Comparison of ENCODE assay signal across 10 cellular contexts in the genomic region with DNA sequence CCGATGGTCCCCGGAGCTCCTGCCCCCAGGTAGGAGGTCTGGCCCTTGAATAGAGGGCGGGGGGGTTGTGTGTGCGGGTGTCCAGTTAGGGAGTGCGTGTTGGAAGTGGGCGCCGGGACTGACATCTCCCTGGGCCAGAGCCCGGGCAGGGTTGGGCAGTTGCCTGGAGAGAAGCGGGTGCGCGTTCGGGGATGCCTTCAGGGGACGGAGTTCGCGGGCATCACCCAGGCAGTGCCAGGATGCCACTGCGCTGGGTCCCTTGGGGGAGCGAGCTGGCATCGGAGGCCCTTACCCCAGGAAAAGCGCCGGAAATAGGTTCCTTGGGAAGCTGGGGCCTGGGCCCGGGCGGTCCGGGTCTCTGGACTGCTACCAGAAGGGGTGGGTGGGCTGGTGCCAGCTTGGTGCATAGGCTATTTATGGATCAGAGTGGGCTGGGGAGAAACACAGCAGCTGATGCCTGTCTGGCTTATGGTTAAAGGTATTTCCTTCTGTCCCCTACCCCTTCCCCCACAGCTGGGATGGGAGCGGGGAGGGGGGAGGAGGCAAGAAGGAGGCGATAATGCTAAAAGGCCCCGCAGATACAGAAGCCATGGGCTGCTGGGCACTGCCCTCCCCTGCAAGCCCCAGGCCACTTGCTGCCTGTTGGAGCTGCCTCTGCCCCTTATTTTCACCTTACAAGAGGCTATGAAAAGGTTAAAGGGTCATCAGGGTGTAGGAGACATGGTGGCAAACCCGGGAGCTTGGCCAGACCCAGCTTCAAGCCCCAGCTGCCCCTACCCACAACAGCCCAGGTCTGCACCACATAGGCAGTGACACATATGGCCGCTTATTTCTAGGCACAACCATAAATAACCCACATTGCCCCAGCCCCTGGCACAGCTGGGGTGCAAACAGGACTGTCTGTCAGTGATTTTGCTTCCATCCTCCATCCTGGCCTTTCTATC. TPM values are rescaled to one million over a fixed set of nuclear protein-coding genes. Genes with fewer than 3 reads are reported as not detected.
DNase-seq lines count a peak whose midpoint lies in the region; ATAC-seq, FAIRE-seq and TF ChIP-seq lines count a peak whose summit lies in the region.
"Had no signal": no experiment of that assay in that cellular context is flagged by ENCODE, and none has a peak within 500 bp of the region (broad histone marks: within the 10 kb centered on the region; RNA-seq: fewer than 3 reads in every experiment).

No MANE protein-coding gene starts in this region.

- H3K27me3 ChIP-seq in left lung = peaks cover 16 to 45% of the 10 kb centered on the region in 2 donors
- peaks cover 39% of the 10 kb centered on the region for H3K27me3 ChIP-seq in suprapubic skin

- DNase-seq in T-helper 1 cell (no peak), astrocyte of the cerebellum (ENCODE audit: low read depth) (no peak), left lung (peak in 1 of 2 donors; percentile 72), suprapubic skin (ENCODE audit: low spot score in 2 of 2) (no peak), urothelium cell line (ENCODE audit: low spot score) (no peak)
- DNase-seq: brain microvascular endothelial cell had no signal

- H3K9me3 Mint-ChIP-seq in T-helper 1 cell treated with Interleukin-12 subunit alpha and Interleukin-12 subunit beta and Interleukin-4 antibody, amounts not matched to agents 30 μg/mL and 1 μg/mL, for 36 hours = no peaks in the 10 kb centered on the region

- WGBS in suprapubic skin = 52% methylated on average over 18 of the region's 28 CpGs

- no peaks in the 10 kb centered on the region for H3K36me3 Mint-ChIP-seq in T-helper 1 cell treated with Interleukin-12 subunit alpha and Interleukin-12 subunit beta and Interleukin-4 antibody, amounts not matched to agents 30 μg/mL and 1 μg/mL, for 36 hours (ENCODE audit: low read depth)

- intact Hi-C loops in left lung (cut with DNase I) = no loop called here

- H3K27ac ChIP-seq in left lung (no peak overlapping the region), suprapubic skin (no peak overlapping the region)
- H3K27ac ChIP-seq: brain microvascular endothelial cell had no signal

- in situ Hi-C loops in astrocyte of the cerebellum (cut with HindIII; ENCODE audit: low sequenced_read_pairs) = no loop called here

- H3K27ac Mint-ChIP-seq in T-helper 1 cell treated with Interleukin-12 subunit alpha and Interleukin-12 subunit beta and Interleukin-4 antibody, amounts not matched to agents 30 μg/mL and 1 μg/mL, for 36 hours = no peak overlapping the region

- peaks cover 35% of the 10 kb centered on the region for H3K27me3 Mint-ChIP-seq in T-helper 1 cell treated with Interleukin-12 subunit alpha and Interleukin-12 subunit beta and Interleukin-4 antibody, amounts not matched to agents 30 μg/mL and 1 μg/mL, for 36 hours (ENCODE audit: low read depth)

- H3K36me3 ChIP-seq in left lung (no peaks in the 10 kb centered on the region), suprapubic skin (no peaks in the 10 kb centered on the region)
- H3K36me3 ChIP-seq: brain microvascular endothelial cell had no signal

- H3K4me3 Mint-ChIP-seq in T-helper 1 cell treated with Interleukin-12 subunit alpha and Interleukin-12 subunit beta and Interleukin-4 antibody, amounts not matched to agents 30 μg/mL and 1 μg/mL, for 36 hours = peak overlapping the region; percentile 37

- TF ChIP-seq CTCF in astrocyte of the cerebellum (IDR thresholded peaks at IDR 0.05; ENCODE audit: low read depth, low read length, missing control alignments) (no peak), left lung (IDR thresholded peaks at IDR 0.05) (no peak), suprapubic skin (IDR thresholded peaks at IDR 0.05) (no peak)

- TF ChIP-seq POLR2A in suprapubic skin (IDR thresholded peaks at IDR 0.05) = no peak

- FAIRE-seq in urothelium cell line (lab: Jason Lieb, UNC) = no peak
- FAIRE-seq: islet of Langerhans had no signal

- peak overlapping the region; percentile 27 for H3K4me3 ChIP-seq in astrocyte of the cerebellum (ENCODE audit: low read depth, low read length)
- H3K4me3 ChIP-seq in left lung = peak overlapping the region; percentile 11 to 22
- peak overlapping the region; percentile 45 for H3K4me3 ChIP-seq in suprapubic skin

- peaks cover 8% of the 10 kb centered on the region for H3K4me1 Mint-ChIP-seq in T-helper 1 cell treated with Interleukin-12 subunit alpha and Interleukin-12 subunit beta and Interleukin-4 antibody, amounts not matched to agents 30 μg/mL and 1 μg/mL, for 36 hours (ENCODE audit: low read depth)

- no peak for TF ChIP-seq EP300 in suprapubic skin (IDR thresholded peaks at IDR 0.05)

- no peaks in the 10 kb centered on the region for H3K9me3 ChIP-seq in left lung
- no peaks in the 10 kb centered on the region for H3K9me3 ChIP-seq in suprapubic skin

- ATAC-seq in left lung = peak; percentile 8
- ATAC-seq in HG03135 (IDR thresholded peaks at IDR 0.05; ENCODE audit: unreplicated experiment) = no peak
- ATAC-seq in GM19455 (IDR thresholded peaks at IDR 0.05; ENCODE audit: unreplicated experiment) = no peak

- H3K4me1 ChIP-seq in left lung (peaks cover 11 to 12% of the 10 kb centered on the region in 2 donors), suprapubic skin (peaks cover 11% of the 10 kb centered on the region)

RNA-seq across cellular contexts. Expression of gene PACSIN1, which starts 0.6 kb away (rescaled TPM):
- total RNA-seq in left lung (under 1 TPM in 1 of 2 donors, not detected in 1; 0.09 TPM), suprapubic skin (under 1 TPM in 2 of 4 donors, not detected in 2; 0.11 to 0.40 TPM)

RNA-seq across cellular contexts. Expression of gene RPS10, which starts 40.6 kb away (rescaled TPM):
- 1,000 to 10,000 TPM; 1,031 to 1,089 TPM for total RNA-seq in left lung
- 1,000 to 10,000 TPM; 1,674 to 3,777 (median 3,332) TPM for total RNA-seq in suprapubic skin
